In the genomic region with DNA sequence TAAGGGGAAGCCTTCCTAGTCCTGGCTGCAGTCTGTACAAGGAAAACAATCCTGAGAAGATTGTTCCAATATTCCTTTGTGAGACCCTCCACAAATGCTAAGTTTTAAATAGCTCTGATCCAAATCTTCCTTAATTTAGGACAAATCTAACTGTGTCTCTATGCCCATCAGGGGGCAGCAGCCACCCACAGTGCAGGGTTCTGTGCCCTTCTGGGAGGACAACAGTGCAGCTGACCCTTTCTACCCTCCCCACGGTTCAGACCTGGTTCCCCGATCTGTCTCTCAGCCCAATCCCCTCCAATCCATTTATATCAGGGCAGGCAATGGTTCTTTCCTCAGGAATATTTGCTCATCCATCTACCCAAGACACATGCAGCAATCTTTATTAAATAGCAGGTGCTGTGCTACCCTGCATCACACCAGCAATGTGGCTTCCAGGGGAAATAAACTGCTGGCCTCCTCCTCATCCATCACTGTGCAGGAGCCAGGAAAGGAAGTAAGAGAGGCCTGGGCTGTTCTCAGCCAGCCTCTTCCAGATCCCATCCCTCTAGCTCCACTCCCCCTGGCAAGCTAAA, we compare ENCODE assay signal across 8 cellular contexts. TPM values are rescaled to one million over a fixed set of nuclear protein-coding genes. Genes with fewer than 3 reads are reported as not detected.
DNase-seq lines count a peak whose midpoint lies in the region; ATAC-seq and TF ChIP-seq lines count a peak whose summit lies in the region.

No MANE protein-coding gene starts in this region.

- no peaks in the 10 kb centered on the region for H3K9me3 ChIP-seq in Panc1 (ENCODE audit: control insufficient read depth, insufficient read depth, low read depth, low read length)

- H3K4me3 Mint-ChIP-seq in activated naive CD8-positive, alpha-beta T cell treated with anti-CD3 and anti-CD28 coated beads, Interleukin-2, amount 50 U/mL, for 24 hours, result no peak overlapping the region

- no peaks in the 10 kb centered on the region for H3K9me3 Mint-ChIP-seq in activated naive CD8-positive, alpha-beta T cell treated with anti-CD3 and anti-CD28 coated beads, Interleukin-2, amount 50 U/mL, for 24 hours

- H3K27me3 Mint-ChIP-seq in activated naive CD8-positive, alpha-beta T cell treated with anti-CD3 and anti-CD28 coated beads, Interleukin-2, amount 50 U/mL, for 24 hours, result peaks cover 27% of the 10 kb centered on the region

- no peak for DNase-seq in BJ (ENCODE audit: low read depth)
- peak; percentile 30 for DNase-seq in HCEC 1CT
- DNase-seq in Panc1 (ENCODE audit: low read depth, low spot score), result no peak
- DNase-seq in activated naive CD8-positive, alpha-beta T cell treated with anti-CD3 and anti-CD28 coated beads, Interleukin-2, amount 50 U/mL, for 24 hours, result peak; percentile 56
- peak; percentile 60 for DNase-seq in hepatic stellate cell (ENCODE audit: low spot score)
- peak; percentile 58 to 66 for DNase-seq in stimulated activated CD4-positive, alpha-beta T cell treated with anti-CD3 and anti-CD28 coated beads, Interleukin-2, amount 100 ng/mL, for 24 hours
- no peak for DNase-seq in KG1 (lab: John Stamatoyannopoulos, UW)

- H3K4me3 ChIP-seq in BJ (ENCODE audit: low read depth, low read length), result no peak overlapping the region
- H3K4me3 ChIP-seq in Panc1 (ENCODE audit: low read depth in 2 of 2, low read length in 2 of 2), result no peak overlapping the region

- in situ Hi-C loops in Panc1 (cut with HindIII; ENCODE audit: low pct_unique_long_range_greater_than_20kb, low sequenced_read_pairs), result no loop called here

- H3K36me3 ChIP-seq in BJ (ENCODE audit: control insufficient read depth, insufficient read depth, low read length) (no peaks in the 10 kb centered on the region), Panc1 (ENCODE audit: control insufficient read depth, insufficient read depth, low read length) (peaks cover 5% of the 10 kb centered on the region; the same call in 1 of the 2 replicates)

- peaks cover 3% of the 10 kb centered on the region; the same call in 1 of the 2 replicates for H3K4me1 ChIP-seq in Panc1 (ENCODE audit: control insufficient read depth, insufficient read depth, low read length)

- H3K27me3 ChIP-seq in BJ (ENCODE audit: control insufficient read depth, insufficient read depth, low read length) (peaks cover 26% of the 10 kb centered on the region), Panc1 (ENCODE audit: control insufficient read depth, insufficient read depth, low read length) (no peaks in the 10 kb centered on the region)

- CTCF ChIA-PET in BJ (lab: Yijun Ruan, JAX), result interaction anchor here (0.6 to 8.8 kb wide), 28 partner anchors 10 to 326 kb away, joined by 3 to 422 read pairs (median 6); partner anchors contain the start of genes IMPDH1, METTL2B and PRRT4
- CTCF ChIA-PET in Panc1 (lab: Charles Lee), result interaction anchor here (0.6 to 3.6 kb wide), 14 partner anchors 10 to 113 kb away, joined by 3 to 66 read pairs (median 4); no protein-coding TSS in a partner anchor

- ATAC-seq in Panc1 (peak; percentile 64), HG02840 (IDR thresholded peaks at IDR 0.05; ENCODE audit: low FRiP score, unreplicated experiment) (no peak)
- no peak for ATAC-seq in activated naive CD8-positive, alpha-beta T cell treated with anti-CD3 and anti-CD28 coated beads, Interleukin-2, amount 50 U/mL, for 24 hours

- POLR2A ChIA-PET in BJ (lab: Charles Lee), result interaction anchor here (0.6 kb wide), 1 partner anchor 37 kb away, joined by 4 read pairs; no protein-coding TSS in a partner anchor
- POLR2A ChIA-PET in Panc1 (lab: Charles Lee), result no interaction called here

- intact Hi-C loops in Panc1 (cut with micrococcal nuclease; ENCODE audit: unreplicated experiment), result loop anchor here (1.0 kb wide), 2 partner anchors 40 to 78 kb away; no protein-coding TSS in a partner anchor

- H3K4me1 Mint-ChIP-seq in activated naive CD8-positive, alpha-beta T cell treated with anti-CD3 and anti-CD28 coated beads, Interleukin-2, amount 50 U/mL, for 24 hours, result peaks cover 7% of the 10 kb centered on the region

- no peak overlapping the region for H3K27ac ChIP-seq in Panc1 (ENCODE audit: low read length)

- H3K27ac Mint-ChIP-seq in activated naive CD8-positive, alpha-beta T cell treated with anti-CD3 and anti-CD28 coated beads, Interleukin-2, amount 50 U/mL, for 24 hours, result no peak overlapping the region

- BruUV-seq in Panc1 (replicated peaks; lab: Mats Ljungman, UMichigan), result no TSS peak

- no peaks in the 10 kb centered on the region for H3K36me3 Mint-ChIP-seq in activated naive CD8-positive, alpha-beta T cell treated with anti-CD3 and anti-CD28 coated beads, Interleukin-2, amount 50 U/mL, for 24 hours (ENCODE audit: low read depth)

- TF ChIP-seq CTCF in BJ (IDR thresholded peaks at IDR 0.05; ENCODE audit: insufficient read depth, low read depth, low read length) (peak; percentile 76), Panc1 (IDR thresholded peaks at IDR 0.05) (peak; percentile 92)

RNA-seq across cellular contexts. Expression of gene RBM28, which starts 4.0 kb away (rescaled TPM):
- polyA plus RNA-seq in BJ (2011; rRNA removed), result 14.8 and 16.1 TPM in 2 replicates
- polyA minus RNA-seq in BJ (2011; rRNA and poly(A)+ RNA removed), result 4.9 and 7.5 TPM in 2 replicates
- 54.1 TPM for total RNA-seq in Panc1 (2021; ENCODE audit: unreplicated experiment)
- polyA plus RNA-seq in Panc1 (2012; ENCODE audit: insufficient read length), result 29.8 TPM

RNA-seq across cellular contexts. Expression of gene PRRT4, which starts 13.8 kb away (rescaled TPM):
- 0.07 TPM in 1 of 2 replicates, not detected in the other for polyA plus RNA-seq in BJ (2011; rRNA removed)
- polyA minus RNA-seq in BJ (2011; rRNA and poly(A)+ RNA removed), result not detected in 2 replicates
- total RNA-seq in Panc1 (2021; ENCODE audit: unreplicated experiment), result 0.77 TPM
- 0.73 TPM for polyA plus RNA-seq in Panc1 (2012; ENCODE audit: insufficient read length)

Comparison
In these comparisons a context has a peak if more than half of its experiments do, and no peak if none do; other contexts are left out.
1. DNase-seq: peak in HCEC 1CT (single experiment), activated naive CD8-positive, alpha-beta T cell treated with anti-CD3 and anti-CD28 coated beads, Interleukin-2, amount 50 U/mL, for 24 hours (single experiment), hepatic stellate cell (single experiment) and stimulated activated CD4-positive, alpha-beta T cell treated with anti-CD3 and anti-CD28 coated beads, Interleukin-2, amount 100 ng/mL, for 24 hours (2 of 2); none in BJ (single experiment), Panc1 (single experiment) and KG1 (single experiment).